1 cellular context compared by ENCODE assay signal in the genomic region with DNA sequence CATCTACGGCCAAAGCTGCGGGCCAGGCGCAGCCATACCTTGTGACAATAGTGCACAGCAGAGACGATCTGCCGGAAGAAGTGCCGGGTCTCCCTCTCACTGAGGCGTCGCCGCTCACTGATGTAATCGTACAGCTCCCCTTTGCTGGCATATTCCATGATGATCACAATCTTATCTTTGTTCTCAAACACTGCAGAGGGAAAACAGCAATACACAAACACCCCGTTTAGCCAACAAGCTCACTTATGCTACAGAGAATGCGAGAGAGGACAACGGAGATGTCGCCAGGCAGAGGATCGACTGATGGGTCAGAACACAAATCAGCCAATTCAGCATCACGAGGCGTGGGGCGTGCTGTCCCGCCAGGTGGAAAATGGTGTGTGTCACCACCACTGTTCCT.
TF ChIP-seq lines count a peak whose summit lies in the region.

No MANE protein-coding gene starts in this region.

TF ChIP-seq in H1, 55 proteins besides CTCF, POLR2A, EP300 and RAD21:
- TF ChIP-seq CBX5 (IDR thresholded peaks at IDR 0.05; ENCODE audit: low read depth, low read length) = no peak
- TF ChIP-seq MAFK (IDR thresholded peaks at IDR 0.05; ENCODE audit: low read depth, low read length) = no peak
- TF ChIP-seq NRF1 (IDR thresholded peaks at IDR 0.05; ENCODE audit: low read depth, low read length) = no peak
- TF ChIP-seq SIRT6 (IDR thresholded peaks at IDR 0.05; ENCODE audit: low read length) = no peak
- no peak for TF ChIP-seq KDM5A (IDR thresholded peaks at IDR 0.05; ENCODE audit: low read length)
- no peak for TF ChIP-seq KDM4A (IDR thresholded peaks at IDR 0.05; ENCODE audit: low read depth, low read length, severe bottlenecking)
- TF ChIP-seq, protein P1, sequence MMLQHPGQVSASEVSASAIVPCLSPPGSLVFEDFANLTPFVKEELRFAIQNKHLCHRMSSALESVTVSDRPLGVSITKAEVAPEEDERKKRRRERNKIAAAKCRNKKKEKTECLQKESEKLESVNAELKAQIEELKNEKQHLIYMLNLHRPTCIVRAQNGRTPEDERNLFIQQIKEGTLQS (IDR thresholded peaks at IDR 0.05; ENCODE audit: insufficient read depth, low read depth, low read length) = no peak
- no peak for TF ChIP-seq EZH2 (IDR thresholded peaks at IDR 0.05; ENCODE audit: low read depth, low read length, severe bottlenecking)
- TF ChIP-seq NANOG (IDR thresholded peaks at IDR 0.05; ENCODE audit: insufficient read depth, low read depth, low read length, poor library complexity, severe bottlenecking) = no peak
- TF ChIP-seq HDAC2 (IDR thresholded peaks at IDR 0.05; ENCODE audit: borderline replicate concordance in 1 of 2, low read depth in 2 of 2, low read length in 2 of 2) = no peak
- TF ChIP-seq RNF2 (IDR thresholded peaks at IDR 0.05; ENCODE audit: borderline replicate concordance, low read depth, low read length, missing control alignments, poor library complexity, severe bottlenecking) = no peak
- TF ChIP-seq ZNF274 (IDR thresholded peaks at IDR 0.05; ENCODE audit: borderline replicate concordance, extremely low read depth, low read length) = no peak
- TF ChIP-seq TBP (IDR thresholded peaks at IDR 0.05; ENCODE audit: low read depth, low read length) = no peak
- TF ChIP-seq FOSL1 (IDR thresholded peaks at IDR 0.05; ENCODE audit: insufficient read depth, low read depth, low read length) = no peak
- no peak for TF ChIP-seq SP1 (IDR thresholded peaks at IDR 0.05; ENCODE audit: low read depth, low read length)
